Comparison of ENCODE assay signal across 11 cellular contexts in the genomic region with DNA sequence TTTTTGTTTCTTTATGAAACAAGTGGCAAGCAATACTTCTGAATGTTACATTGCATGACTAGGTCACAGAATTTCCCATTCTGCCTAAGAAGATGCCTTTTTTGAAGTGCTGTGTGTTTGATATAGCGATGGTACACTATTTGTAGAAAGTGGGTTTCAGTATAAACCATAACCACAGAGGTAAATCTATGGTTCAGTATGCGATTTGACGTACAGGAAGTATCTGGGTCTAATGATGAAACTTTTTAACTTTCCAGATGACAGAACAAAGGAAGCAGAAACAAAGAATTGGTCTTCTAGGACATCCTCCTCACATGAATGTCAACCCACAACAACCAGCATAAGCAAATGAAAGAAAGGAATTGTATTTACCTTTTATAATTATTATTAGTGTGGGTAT.
DNase-seq lines count a peak whose midpoint lies in the region; ATAC-seq, FAIRE-seq and TF ChIP-seq lines count a peak whose summit lies in the region.
"Had no signal": no experiment of that assay in that cellular context is flagged by ENCODE, and none has a peak within 500 bp of the region (broad histone marks: within the 10 kb centered on the region; RNA-seq: fewer than 3 reads in every experiment).

No MANE protein-coding gene starts in this region.

- TF ChIP-seq POLR2A in lower leg skin (IDR thresholded peaks at IDR 0.05) = no peak

- no peak overlapping the region for H3K9ac ChIP-seq in BLaER1 treated with 17β-estradiol and CSF1 and Interleukin-3, amounts not matched to agents 10 nM and 100 nM
- H3K9ac ChIP-seq in mammary epithelial cell (ENCODE audit: insufficient read depth, low read length) = no peak overlapping the region

- ATAC-seq in GM19025 (IDR thresholded peaks at IDR 0.05; ENCODE audit: low read depth, unreplicated experiment) = peak; percentile 49
- peak; percentile 73 for ATAC-seq in HG02884 (IDR thresholded peaks at IDR 0.05; ENCODE audit: unreplicated experiment)

- no peaks in the 10 kb centered on the region for H3K9me3 ChIP-seq in BLaER1 treated with 17β-estradiol and CSF1 and Interleukin-3, amounts not matched to agents 10 nM and 100 nM (replicated peaks in 1 of 11)
- no peaks in the 10 kb centered on the region for H3K9me3 ChIP-seq in mammary epithelial cell (replicated peaks; ENCODE audit: insufficient read depth, low read length)

- in situ Hi-C loops in mammary epithelial cell (cut with MboI; ENCODE audit: low sequenced_read_pairs in 2 of 2) = no loop called here

- peaks cover 16 to 42% (median 32%) of the 10 kb centered on the region in 10 experiments for H3K4me1 ChIP-seq in BLaER1 treated with 17β-estradiol and CSF1 and Interleukin-3, amounts not matched to agents 10 nM and 100 nM
- H3K4me1 ChIP-seq in mammary epithelial cell (ENCODE audit: insufficient read depth, low read length) = no peaks in the 10 kb centered on the region

- no peaks in the 10 kb centered on the region for H3K27me3 Mint-ChIP-seq in T-helper 1 cell treated with Interleukin-12 subunit alpha and Interleukin-12 subunit beta and Interleukin-4 antibody, amounts not matched to agents 30 μg/mL and 1 μg/mL, for 36 hours (ENCODE audit: low read depth)

- H3K4me1 Mint-ChIP-seq in T-helper 1 cell treated with Interleukin-12 subunit alpha and Interleukin-12 subunit beta and Interleukin-4 antibody, amounts not matched to agents 30 μg/mL and 1 μg/mL, for 36 hours (ENCODE audit: low read depth) = peaks cover 86% of the 10 kb centered on the region

- dilution Hi-C loops in mammary epithelial cell (cut with HindIII; ENCODE audit: low sequenced_read_pairs) = no loop called here

- H3K36me3 Mint-ChIP-seq in T-helper 1 cell treated with Interleukin-12 subunit alpha and Interleukin-12 subunit beta and Interleukin-4 antibody, amounts not matched to agents 30 μg/mL and 1 μg/mL, for 36 hours (ENCODE audit: low read depth) = peaks cover 36% of the 10 kb centered on the region

- DNase-seq in caudate nucleus (lab: John Stamatoyannopoulos, UW) = no peak
- DNase-seq in lower leg skin (ENCODE audit: low spot score in 2 of 2) = no peak
- DNase-seq in urothelium cell line (ENCODE audit: low spot score) = no peak
- no peak for DNase-seq in mammary epithelial cell
- DNase-seq: NCI-H774 had no signal

- BruUV-seq in mammary epithelial cell (replicated peaks; lab: Mats Ljungman, UMichigan) = no TSS peak

- H3K4me2 ChIP-seq in BLaER1 treated with 17β-estradiol and CSF1 and Interleukin-3, amounts not matched to agents 10 nM and 100 nM = peak overlapping the region; percentile 46 to 73 (median 55)
- H3K4me2 ChIP-seq in mammary epithelial cell (ENCODE audit: insufficient read depth, low read depth, low read length) = no peak overlapping the region

- peak overlapping the region; percentile 90 for H3K27ac Mint-ChIP-seq in T-helper 1 cell treated with Interleukin-12 subunit alpha and Interleukin-12 subunit beta and Interleukin-4 antibody, amounts not matched to agents 30 μg/mL and 1 μg/mL, for 36 hours

- no peak overlapping the region for H2AFZ ChIP-seq in mammary epithelial cell (ENCODE audit: low read depth, low read length)

- CTCF ChIA-PET in mammary epithelial cell (lab: Charles Lee; ENCODE audit: low non-redundant PET) = no interaction called here

- peaks cover 0 to 12% (median 0%) of the 10 kb centered on the region in 11 experiments; a peak in 3 of 22 replicates for H3K27me3 ChIP-seq in BLaER1 treated with 17β-estradiol and CSF1 and Interleukin-3, amounts not matched to agents 10 nM and 100 nM
- H3K27me3 ChIP-seq in mammary epithelial cell (ENCODE audit: insufficient read depth, low read length) = no peaks in the 10 kb centered on the region

- H3K9me3 Mint-ChIP-seq in T-helper 1 cell treated with Interleukin-12 subunit alpha and Interleukin-12 subunit beta and Interleukin-4 antibody, amounts not matched to agents 30 μg/mL and 1 μg/mL, for 36 hours = peaks cover 3% of the 10 kb centered on the region

- H3K4me3 Mint-ChIP-seq in T-helper 1 cell treated with Interleukin-12 subunit alpha and Interleukin-12 subunit beta and Interleukin-4 antibody, amounts not matched to agents 30 μg/mL and 1 μg/mL, for 36 hours = peak overlapping the region; percentile 24

- WGBS in lower leg skin, 2 donors = 68 to 76% methylated on average over 3 of the region's 3 CpGs
- 98% methylated on average over 3 of the region's 3 CpGs for WGBS in mammary epithelial cell (ENCODE audit: low coverage, missing lambda C conversion rate)

- no peak for FAIRE-seq in urothelium cell line (lab: Jason Lieb, UNC)

- no peak overlapping the region for H3K27ac ChIP-seq in BLaER1 treated with 17β-estradiol and CSF1 and Interleukin-3, amounts not matched to agents 10 nM and 100 nM
- H3K27ac ChIP-seq in caudate nucleus (ENCODE audit: low read depth, low read length) = no peak overlapping the region
- no peak overlapping the region for H3K27ac ChIP-seq in mammary epithelial cell (ENCODE audit: insufficient read depth, low read depth, low read length)
- H3K27ac ChIP-seq: C4-2B, HL-60 had no signal

- H4K20me1 ChIP-seq in BLaER1 treated with 17β-estradiol and CSF1 and Interleukin-3, amounts not matched to agents 10 nM and 100 nM = no peaks in the 10 kb centered on the region
- H4K20me1 ChIP-seq in mammary epithelial cell (ENCODE audit: insufficient read depth, low read length) = no peaks in the 10 kb centered on the region

- no peak overlapping the region for H3K4me3 ChIP-seq in BLaER1 treated with 17β-estradiol and CSF1 and Interleukin-3, amounts not matched to agents 10 nM and 100 nM
- H3K4me3 ChIP-seq in lower leg skin (ENCODE audit: low read depth, poor library complexity, severe bottlenecking) (no peak overlapping the region), mammary epithelial cell (replicated peaks in 1 of 3; ENCODE audit: insufficient read depth in 1 of 3, low read depth in 2 of 3, low read length in 3 of 3) (no peak overlapping the region)

- TF ChIP-seq CTCF in lower leg skin (IDR thresholded peaks at IDR 0.05) (no peak), mammary epithelial cell (conservative IDR thresholded peaks at IDR 0.05 in 1 of 2, IDR thresholded peaks at IDR 0.05 in 1 of 2; ENCODE audit: extremely low read depth in 1 of 2, insufficient read depth in 1 of 2, low read depth in 1 of 2, low read length in 2 of 2) (no peak)

- H3K36me3 ChIP-seq in BLaER1 treated with 17β-estradiol and CSF1 and Interleukin-3, amounts not matched to agents 10 nM and 100 nM = peaks cover 0 to 3% (median 0%) of the 10 kb centered on the region in 11 experiments; a peak in 2 of 22 replicates
- no peaks in the 10 kb centered on the region for H3K36me3 ChIP-seq in mammary epithelial cell (ENCODE audit: insufficient read depth, low read length)

- intact Hi-C loops in lower leg skin (cut with DNase I; ENCODE audit: low total_unique reads) (no loop called here), mammary epithelial cell (cut with micrococcal nuclease) (no loop called here)

- H3K79me2 ChIP-seq in mammary epithelial cell (ENCODE audit: insufficient read depth, low read length) = no peaks in the 10 kb centered on the region
